ENCODE assay signal across 21 cellular contexts in genomic region chr7:103772171-103772570, GRCh38.
DNase-seq lines count a peak whose midpoint lies in the region; ATAC-seq, FAIRE-seq and TF ChIP-seq lines count a peak whose summit lies in the region.
"Had no signal": no experiment of that assay in that cellular context is flagged by ENCODE, and none has a peak within 500 bp of the region (broad histone marks: within the 10 kb centered on the region; RNA-seq: fewer than 3 reads in every experiment).

No MANE protein-coding gene starts in this region.

- no peaks in the 10 kb centered on the region for H3K36me3 Mint-ChIP-seq in glutamatergic neuron (ENCODE audit: unreplicated experiment)
- H3K36me3 Mint-ChIP-seq: CD4-positive, alpha-beta memory T cell had no signal

- H4K20me1 ChIP-seq in KMS-11 (ENCODE audit: insufficient read depth) (no peaks in the 10 kb centered on the region), mammary epithelial cell (ENCODE audit: insufficient read depth, low read length) (no peaks in the 10 kb centered on the region)

- peak overlapping the region; percentile 41 for H3K27ac Mint-ChIP-seq in glutamatergic neuron (ENCODE audit: unreplicated experiment)
- H3K27ac Mint-ChIP-seq: HFFc6 had no signal

- H3K9me3 ChIP-seq in mammary epithelial cell (replicated peaks; ENCODE audit: insufficient read depth, low read length): no peaks in the 10 kb centered on the region
- H3K9me3 ChIP-seq: HAP-1 had no signal

- ATAC-seq in HG02759 (IDR thresholded peaks at IDR 0.05; ENCODE audit: unreplicated experiment): no peak

- CTCF ChIA-PET in mammary epithelial cell (lab: Charles Lee; ENCODE audit: low non-redundant PET): no interaction called here

- TF ChIP-seq CTCF in KMS-11 (conservative IDR thresholded peaks at IDR 0.05; ENCODE audit: low read depth, low read length) (no peak), glutamatergic neuron (IDR thresholded peaks at IDR 0.05; ENCODE audit: partially characterized antibody, unreplicated experiment) (no peak), mammary epithelial cell (conservative IDR thresholded peaks at IDR 0.05 in 1 of 2, IDR thresholded peaks at IDR 0.05 in 1 of 2; ENCODE audit: extremely low read depth in 1 of 2, insufficient read depth in 1 of 2, low read depth in 1 of 2, low read length in 2 of 2) (no peak)

- in situ Hi-C loops in mammary epithelial cell (cut with MboI; ENCODE audit: low sequenced_read_pairs in 2 of 2): no loop called here

- H3K4me1 Mint-ChIP-seq in glutamatergic neuron (ENCODE audit: low read depth, unreplicated experiment): peaks cover 14% of the 10 kb centered on the region
- H3K4me1 Mint-ChIP-seq: CD4-positive, alpha-beta memory T cell had no signal

- intact Hi-C loops in mammary epithelial cell (cut with micrococcal nuclease): no loop called here

- no peak overlapping the region for H3K4me3 ChIP-seq in KMS-11 (IDR thresholded peaks at IDR 0.05; ENCODE audit: insufficient read depth, low read depth, low read length)
- H3K4me3 ChIP-seq in mammary epithelial cell (replicated peaks in 1 of 3; ENCODE audit: insufficient read depth in 1 of 3, low read depth in 2 of 3, low read length in 3 of 3): no peak overlapping the region
- H3K4me3 ChIP-seq: HAP-1 had no signal

- H3K9me3 Mint-ChIP-seq in glutamatergic neuron (ENCODE audit: unreplicated experiment): peaks cover 2% of the 10 kb centered on the region
- H3K9me3 Mint-ChIP-seq: HFFc6 had no signal

- FAIRE-seq in urothelium cell line (lab: Jason Lieb, UNC): peak; percentile 23
- FAIRE-seq: GM12891, GM18507, H54 had no signal

- H3K27me3 Mint-ChIP-seq in glutamatergic neuron (ENCODE audit: unreplicated experiment): no peaks in the 10 kb centered on the region

- BruUV-seq in mammary epithelial cell (replicated peaks; lab: Mats Ljungman, UMichigan): no TSS peak

- H3K9ac ChIP-seq in KMS-11 (no peak overlapping the region), mammary epithelial cell (ENCODE audit: insufficient read depth, low read length) (no peak overlapping the region)

- H3K4me2 ChIP-seq in KMS-11 (no peak overlapping the region; the same call in 1 of the 2 replicates), mammary epithelial cell (ENCODE audit: insufficient read depth, low read depth, low read length) (no peak overlapping the region)

- H3K4me1 ChIP-seq in KMS-11 (ENCODE audit: low read depth, poor library complexity, severe bottlenecking) (peaks cover 85% of the 10 kb centered on the region), mammary epithelial cell (ENCODE audit: insufficient read depth, low read length) (no peaks in the 10 kb centered on the region)

- no peak overlapping the region for H3K4me3 Mint-ChIP-seq in glutamatergic neuron (ENCODE audit: unreplicated experiment)
- H3K4me3 Mint-ChIP-seq: CD4-positive, alpha-beta memory T cell had no signal

- H2AFZ ChIP-seq in KMS-11 (ENCODE audit: low read depth) (no peak overlapping the region), mammary epithelial cell (ENCODE audit: low read depth, low read length) (no peak overlapping the region)

- no peaks in the 10 kb centered on the region for H3K27me3 ChIP-seq in KMS-11 (ENCODE audit: insufficient read depth, low read depth)
- H3K27me3 ChIP-seq in mammary epithelial cell (ENCODE audit: insufficient read depth, low read length): peaks cover 7% of the 10 kb centered on the region

- DNase-seq in SK-N-DZ (ENCODE audit: low spot score) (peak; percentile 19), glutamatergic neuron (no peak), urothelium cell line (ENCODE audit: low spot score) (no peak), SIG-M5 (lab: John Stamatoyannopoulos, UW) (no peak), mammary epithelial cell (no peak)
- DNase-seq: C1 segment of cervical spinal cord; Calu3; CD4-positive, alpha-beta memory T cell; COR-L47; DMS153; DND-41; EL; GDM1; GOT3; HFFc6 had no signal

- H3K27ac ChIP-seq in KMS-11 (peak overlapping the region; percentile 27; the same call in 1 of the 2 replicates), mammary epithelial cell (ENCODE audit: insufficient read depth, low read depth, low read length) (no peak overlapping the region)

- H3K36me3 ChIP-seq in KMS-11 (ENCODE audit: insufficient read depth): no peaks in the 10 kb centered on the region
- no peaks in the 10 kb centered on the region for H3K36me3 ChIP-seq in mammary epithelial cell (ENCODE audit: insufficient read depth, low read length)
- H3K36me3 ChIP-seq: HAP-1 had no signal

- dilution Hi-C loops in mammary epithelial cell (cut with HindIII; ENCODE audit: low sequenced_read_pairs): no loop called here

- H3K79me2 ChIP-seq in KMS-11 (ENCODE audit: insufficient read depth, low read depth): no peaks in the 10 kb centered on the region
- H3K79me2 ChIP-seq in mammary epithelial cell (ENCODE audit: insufficient read depth, low read length): no peaks in the 10 kb centered on the region
